3 cellular contexts compared by ENCODE assay signal in genomic region chr3:193863657-193864323, GRCh38.
TF ChIP-seq lines count a peak whose summit lies in the region.

No MANE protein-coding gene starts in this region.

TF ChIP-seq in HEK293, 187 proteins besides CTCF, POLR2A, EP300 and RAD21:
- TF ChIP-seq, protein P1, sequence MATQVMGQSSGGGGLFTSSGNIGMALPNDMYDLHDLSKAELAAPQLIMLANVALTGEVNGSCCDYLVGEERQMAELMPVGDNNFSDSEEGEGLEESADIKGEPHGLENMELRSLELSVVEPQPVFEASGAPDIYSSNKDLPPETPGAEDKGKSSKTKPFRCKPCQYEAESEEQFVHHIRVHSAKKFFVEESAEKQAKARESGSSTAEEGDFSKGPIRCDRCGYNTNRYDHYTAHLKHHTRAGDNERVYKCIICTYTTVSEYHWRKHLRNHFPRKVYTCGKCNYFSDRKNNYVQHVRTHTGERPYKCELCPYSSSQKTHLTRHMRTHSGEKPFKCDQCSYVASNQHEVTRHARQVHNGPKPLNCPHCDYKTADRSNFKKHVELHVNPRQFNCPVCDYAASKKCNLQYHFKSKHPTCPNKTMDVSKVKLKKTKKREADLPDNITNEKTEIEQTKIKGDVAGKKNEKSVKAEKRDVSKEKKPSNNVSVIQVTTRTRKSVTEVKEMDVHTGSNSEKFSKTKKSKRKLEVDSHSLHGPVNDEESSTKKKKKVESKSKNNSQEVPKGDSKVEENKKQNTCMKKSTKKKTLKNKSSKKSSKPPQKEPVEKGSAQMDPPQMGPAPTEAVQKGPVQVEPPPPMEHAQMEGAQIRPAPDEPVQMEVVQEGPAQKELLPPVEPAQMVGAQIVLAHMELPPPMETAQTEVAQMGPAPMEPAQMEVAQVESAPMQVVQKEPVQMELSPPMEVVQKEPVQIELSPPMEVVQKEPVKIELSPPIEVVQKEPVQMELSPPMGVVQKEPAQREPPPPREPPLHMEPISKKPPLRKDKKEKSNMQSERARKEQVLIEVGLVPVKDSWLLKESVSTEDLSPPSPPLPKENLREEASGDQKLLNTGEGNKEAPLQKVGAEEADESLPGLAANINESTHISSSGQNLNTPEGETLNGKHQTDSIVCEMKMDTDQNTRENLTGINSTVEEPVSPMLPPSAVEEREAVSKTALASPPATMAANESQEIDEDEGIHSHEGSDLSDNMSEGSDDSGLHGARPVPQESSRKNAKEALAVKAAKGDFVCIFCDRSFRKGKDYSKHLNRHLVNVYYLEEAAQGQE (tag by site-specific recombination; IDR thresholded peaks at IDR 0.05): peak; percentile 91
- TF ChIP-seq ZNF544 (tag by site-specific recombination; IDR thresholded peaks at IDR 0.05) (no peak), ZNF341 (tag by site-specific recombination; IDR thresholded peaks at IDR 0.05; ENCODE audit: low read depth) (peak; percentile 43; the same call in 1 of the 2 replicates)

TF ChIP-seq in H1, 55 proteins besides CTCF, POLR2A, EP300 and RAD21:
- no peak for TF ChIP-seq TCF12 (IDR thresholded peaks at IDR 0.05; ENCODE audit: low read depth, low read length)
- no peak for TF ChIP-seq JUN (IDR thresholded peaks at IDR 0.05; ENCODE audit: low read depth, low read length)
- no peak for TF ChIP-seq CBX5 (IDR thresholded peaks at IDR 0.05; ENCODE audit: low read depth, low read length)
- TF ChIP-seq CBX8 (IDR thresholded peaks at IDR 0.05; ENCODE audit: borderline replicate concordance, low read depth, low read length): no peak
- TF ChIP-seq SIN3A (conservative IDR thresholded peaks at IDR 0.05 in 1 of 2, IDR thresholded peaks at IDR 0.05 in 1 of 2; ENCODE audit: low read depth in 1 of 2, low read length in 2 of 2): no peak
- TF ChIP-seq RXRA (IDR thresholded peaks at IDR 0.05; ENCODE audit: insufficient read depth, low read depth, low read length): no peak
- no peak for TF ChIP-seq NANOG (IDR thresholded peaks at IDR 0.05; ENCODE audit: insufficient read depth, low read depth, low read length, poor library complexity, severe bottlenecking)
- TF ChIP-seq RBBP5 (IDR thresholded peaks at IDR 0.05; ENCODE audit: borderline replicate concordance, low read depth, low read length): no peak
- no peak for TF ChIP-seq PHF8 (conservative IDR thresholded peaks at IDR 0.05; ENCODE audit: low read depth, low read length)
- no peak for TF ChIP-seq TAF1 (IDR thresholded peaks at IDR 0.05; ENCODE audit: low read depth, low read length)

TF ChIP-seq in HepG2, 621 proteins besides CTCF, POLR2A, EP300 and RAD21:
- TF ChIP-seq ZFP36L1 (CRISPR knock-in tag; IDR thresholded peaks at IDR 0.05): no peak
- TF ChIP-seq, protein P1 (IDR thresholded peaks at IDR 0.05; ENCODE audit: borderline replicate concordance in 1 of 2, low read depth in 1 of 2, low read length in 2 of 2): peak; percentile 12 to 79
- no peak for TF ChIP-seq SALL1 (CRISPR knock-in tag; IDR thresholded peaks at IDR 0.05)
